1 cellular context compared by ENCODE assay signal in the genomic region with DNA sequence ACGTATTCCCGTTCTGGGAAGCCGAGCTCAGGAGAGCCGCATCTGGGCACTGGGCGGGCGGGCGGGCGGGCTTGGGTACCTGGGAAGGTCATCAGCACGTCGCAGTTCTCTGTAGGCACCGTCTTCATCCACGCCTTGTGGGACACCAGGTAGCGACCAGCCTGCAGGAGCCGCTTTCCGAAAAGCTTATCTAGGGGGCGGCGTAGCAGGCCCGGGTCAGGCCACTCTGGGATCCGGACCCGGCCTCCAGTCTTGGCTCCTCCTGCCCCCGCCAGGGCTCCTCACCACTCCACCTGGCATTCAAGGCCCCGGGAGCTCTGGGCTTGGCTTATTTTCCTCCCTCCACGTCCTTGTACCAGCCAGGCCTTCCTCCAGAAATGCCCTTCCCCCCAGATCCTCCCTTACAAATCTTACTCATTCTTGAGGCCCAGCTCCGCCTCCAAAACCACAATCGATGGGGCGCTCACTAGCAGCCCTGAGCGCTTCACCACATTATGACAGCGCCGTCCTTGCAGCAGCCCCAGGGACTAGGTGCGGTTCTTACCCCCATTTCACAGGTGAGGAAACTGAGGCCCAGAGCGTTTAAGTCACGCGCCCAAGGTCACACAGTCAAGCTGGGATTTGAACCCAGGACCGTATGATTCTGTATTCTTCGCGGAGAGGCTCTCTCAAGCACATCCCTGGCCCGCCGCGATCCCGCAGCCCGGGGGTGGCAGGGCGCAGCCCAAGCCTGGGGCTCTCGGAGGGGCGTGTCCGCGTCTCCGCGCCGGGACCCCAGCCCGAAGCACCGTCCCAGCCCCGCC.
TF ChIP-seq lines count a peak whose summit lies in the region.

No MANE protein-coding gene starts in this region.

TF ChIP-seq in IMR-90, 13 proteins besides CTCF, POLR2A, EP300 and RAD21:
- TF ChIP-seq MXI1 (IDR thresholded peaks at IDR 0.05; ENCODE audit: borderline replicate concordance, low read depth, low read length) = no peak
- TF ChIP-seq FOS (IDR thresholded peaks at IDR 0.05; ENCODE audit: low read depth, low read length) = 0 out of 2 replicates have a peak, but pooled peaks have one; percentile 21
- TF ChIP-seq NFE2L2 (IDR thresholded peaks at IDR 0.05; ENCODE audit: low read depth, low read length) = no peak
- TF ChIP-seq CEBPB (IDR thresholded peaks at IDR 0.05; ENCODE audit: low read depth, low read length) = no peak
- TF ChIP-seq, protein P1, sequence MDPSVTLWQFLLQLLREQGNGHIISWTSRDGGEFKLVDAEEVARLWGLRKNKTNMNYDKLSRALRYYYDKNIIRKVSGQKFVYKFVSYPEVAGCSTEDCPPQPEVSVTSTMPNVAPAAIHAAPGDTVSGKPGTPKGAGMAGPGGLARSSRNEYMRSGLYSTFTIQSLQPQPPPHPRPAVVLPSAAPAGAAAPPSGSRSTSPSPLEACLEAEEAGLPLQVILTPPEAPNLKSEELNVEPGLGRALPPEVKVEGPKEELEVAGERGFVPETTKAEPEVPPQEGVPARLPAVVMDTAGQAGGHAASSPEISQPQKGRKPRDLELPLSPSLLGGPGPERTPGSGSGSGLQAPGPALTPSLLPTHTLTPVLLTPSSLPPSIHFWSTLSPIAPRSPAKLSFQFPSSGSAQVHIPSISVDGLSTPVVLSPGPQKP (IDR thresholded peaks at IDR 0.05; ENCODE audit: borderline replicate concordance, low read depth, low read length) = no peak
- TF ChIP-seq, protein P2, sequence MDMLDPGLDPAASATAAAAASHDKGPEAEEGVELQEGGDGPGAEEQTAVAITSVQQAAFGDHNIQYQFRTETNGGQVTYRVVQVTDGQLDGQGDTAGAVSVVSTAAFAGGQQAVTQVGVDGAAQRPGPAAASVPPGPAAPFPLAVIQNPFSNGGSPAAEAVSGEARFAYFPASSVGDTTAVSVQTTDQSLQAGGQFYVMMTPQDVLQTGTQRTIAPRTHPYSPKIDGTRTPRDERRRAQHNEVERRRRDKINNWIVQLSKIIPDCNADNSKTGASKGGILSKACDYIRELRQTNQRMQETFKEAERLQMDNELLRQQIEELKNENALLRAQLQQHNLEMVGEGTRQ (IDR thresholded peaks at IDR 0.05; ENCODE audit: low read depth, low read length) = no peak
- no peak for TF ChIP-seq MAFK (IDR thresholded peaks at IDR 0.05; ENCODE audit: low read depth, low read length)
- no peak for TF ChIP-seq BHLHE40 (IDR thresholded peaks at IDR 0.05; ENCODE audit: low read depth, low read length)
- TF ChIP-seq CHD1 (IDR thresholded peaks at IDR 0.05; ENCODE audit: low read depth, low read length) = no peak
- TF ChIP-seq RFX5 (IDR thresholded peaks at IDR 0.05; ENCODE audit: low read depth, low read length) = no peak
- no peak for TF ChIP-seq MAZ (IDR thresholded peaks at IDR 0.05; ENCODE audit: borderline replicate concordance, low read depth, low read length)
- peak; percentile 13 for TF ChIP-seq RCOR1 (IDR thresholded peaks at IDR 0.05; ENCODE audit: insufficient replicate concordance, low read length)
- TF ChIP-seq SMC3 (IDR thresholded peaks at IDR 0.05; ENCODE audit: low read depth, low read length) = peak; percentile 15; the same call in 1 of the 2 replicates
TF ChIP-seq in IMR-90: peak in this region for 3.
